ENCODE assay signal across 2 cellular contexts in the genomic region with DNA sequence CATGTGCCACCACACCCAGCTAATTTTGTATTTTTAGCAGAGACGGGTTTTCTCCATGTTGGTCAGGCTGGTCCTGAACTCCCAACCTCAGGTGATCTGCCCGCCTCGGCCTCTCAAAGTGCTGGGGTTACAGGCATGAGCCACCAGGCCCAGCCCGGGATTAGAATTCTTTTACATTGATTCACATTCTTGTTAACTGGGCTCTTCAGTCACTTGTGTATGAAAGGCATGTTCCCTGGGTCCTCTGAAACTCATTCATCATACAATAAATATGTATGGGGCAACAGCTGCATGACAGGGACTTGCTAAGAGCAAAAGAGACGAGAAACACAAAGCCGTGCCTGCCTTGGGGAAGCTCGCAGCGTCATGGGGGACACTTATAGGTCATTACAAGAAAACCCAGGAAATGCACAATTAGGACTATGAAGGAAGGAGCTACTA. TPM values are rescaled to one million over a fixed set of nuclear protein-coding genes. Genes with fewer than 3 reads are reported as not detected.
"Had no signal": no experiment of that assay in that cellular context is flagged by ENCODE, and none has a peak within 500 bp of the region (broad histone marks: within the 10 kb centered on the region; RNA-seq: fewer than 3 reads in every experiment).

No MANE protein-coding gene starts in this region.

RNA-seq across cellular contexts. Expression of a gene that starts 31.9 kb away (rescaled TPM):
- total RNA-seq: mammary epithelial cell, renal cortical epithelial cell had no signal
- polyA plus RNA-seq: mammary epithelial cell had no signal
